9 cellular contexts compared by ENCODE assay signal in the genomic region with DNA sequence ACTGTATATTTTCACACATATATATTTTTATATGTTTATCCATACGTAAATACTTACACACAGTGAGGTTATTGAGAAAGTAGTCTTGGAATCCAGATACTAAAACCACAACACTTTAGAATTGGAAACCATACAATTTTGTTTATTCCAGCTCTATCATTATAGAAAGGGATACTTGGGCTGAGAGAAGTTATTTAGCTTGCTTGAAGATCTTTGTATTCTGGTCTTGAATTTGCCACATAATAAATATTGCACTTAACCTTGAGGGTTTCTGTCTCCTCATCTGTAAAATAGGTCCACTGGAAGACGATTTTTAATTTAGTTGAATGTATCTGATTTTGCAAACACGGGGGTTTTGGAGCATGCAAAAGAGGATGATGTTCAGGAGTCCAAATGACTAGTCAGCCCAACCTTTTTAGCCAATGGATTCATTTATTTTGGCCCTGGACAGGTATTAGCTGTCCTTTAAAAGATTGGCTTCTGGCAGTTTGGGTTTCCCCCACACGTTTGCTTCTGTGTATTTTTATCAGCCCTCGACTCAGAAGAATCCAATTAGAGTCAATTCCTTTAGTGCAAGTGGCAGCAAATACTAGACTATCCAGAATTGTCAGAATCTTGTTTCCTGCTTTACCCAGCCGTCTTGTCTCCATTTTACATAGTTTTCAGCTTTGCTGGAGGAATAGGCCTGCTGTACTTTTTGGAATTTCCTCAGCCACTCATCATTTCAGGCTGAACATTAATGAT.
DNase-seq lines count a peak whose midpoint lies in the region; ATAC-seq, FAIRE-seq and TF ChIP-seq lines count a peak whose summit lies in the region.
"Had no signal": no experiment of that assay in that cellular context is flagged by ENCODE, and none has a peak within 500 bp of the region (broad histone marks: within the 10 kb centered on the region; RNA-seq: fewer than 3 reads in every experiment).

No MANE protein-coding gene starts in this region.

- RAD21 ChIA-PET in GM12878 (lab: Charles Lee; ENCODE audit: unreplicated experiment): interaction anchor here (1.0 to 3.7 kb wide), 20 partner anchors 13 to 270 kb away, joined by 3 to 30 read pairs (median 4); a partner anchor contains a TSS

- peak overlapping the region; percentile 31 for H2AFZ ChIP-seq in GM12878 (ENCODE audit: control insufficient read depth, low read depth, low read length)

- H3K9me3 ChIP-seq in GM12878 (replicated peaks; ENCODE audit: control insufficient read depth, insufficient read depth, low read length) (no peaks in the 10 kb centered on the region), mucosa of rectum (ENCODE audit: control insufficient read depth in 2 of 2, low read length in 2 of 2) (no peaks in the 10 kb centered on the region)

- H3K4me3 ChIP-seq in GM12878 (peak overlapping the region; percentile 38; the same call in 1 of the 2 replicates), mucosa of rectum (ENCODE audit: low read length in 2 of 2) (no peak overlapping the region)

- peak; percentile 45 for ATAC-seq in GM12878
- ATAC-seq in HG02884 (IDR thresholded peaks at IDR 0.05; ENCODE audit: unreplicated experiment): no peak
- no peak for ATAC-seq in GM18519 (IDR thresholded peaks at IDR 0.05; ENCODE audit: low FRiP score, unreplicated experiment)

- no peak for FAIRE-seq in GM12878 (lab: Jason Lieb, UNC)

- H3K79me2 ChIP-seq in GM12878 (ENCODE audit: control insufficient read depth, insufficient read depth, low read length): peaks cover 2% of the 10 kb centered on the region; the same call in 1 of the 2 replicates

- no peaks in the 10 kb centered on the region for H3K36me3 Mint-ChIP-seq in CD14-positive monocyte

- TF ChIP-seq CTCF in CD14-positive monocyte (IDR thresholded peaks at IDR 0.05): no peak
- TF ChIP-seq CTCF in GM12878 (IDR thresholded peaks at IDR 0.05 in 2 of 3, conservative IDR thresholded peaks at IDR 0.05 in 1 of 3; ENCODE audit: control insufficient read depth in 2 of 3, extremely low read depth in 1 of 3, insufficient read depth in 1 of 3, low read depth in 3 of 3, low read length in 3 of 3): no peak

- H3K36me3 ChIP-seq in GM12878 (ENCODE audit: control insufficient read depth in 2 of 2, insufficient read depth in 2 of 2, low read length in 1 of 2): no peaks in the 10 kb centered on the region
- no peaks in the 10 kb centered on the region for H3K36me3 ChIP-seq in mucosa of rectum (ENCODE audit: control insufficient read depth in 2 of 2, insufficient read depth in 2 of 2, low read length in 2 of 2)

- in situ Hi-C loops in GM12878 (cut with MboI): no loop called here

- POLR2A ChIA-PET in GM12878 (lab: Charles Lee): interaction anchor here (0.8 to 3.4 kb wide), 6 partner anchors 30 to 174 kb away, joined by 3 to 20 read pairs (median 4); no protein-coding TSS in a partner anchor

- intact Hi-C loops in CD14-positive monocyte (cut with micrococcal nuclease): loop anchor here in 1 of 2 donors (5.0 kb wide), 1 partner anchor 34 kb away; no protein-coding TSS in a partner anchor
- intact Hi-C loops in GM12878 (cut with micrococcal nuclease; ENCODE audit: unreplicated experiment): loop anchor here (2.0 to 10.0 kb wide), 5 partner anchors 33 to 409 kb away; no protein-coding TSS in a partner anchor

- H3K4me1 ChIP-seq in GM12878 (ENCODE audit: control insufficient read depth, insufficient read depth, low read length) (peaks cover 63% of the 10 kb centered on the region), mucosa of rectum (ENCODE audit: control insufficient read depth in 2 of 2, insufficient read depth in 2 of 2, low read length in 2 of 2) (peaks cover 24 to 34% of the 10 kb centered on the region in 2 donors)

- peak overlapping the region in 1 of 2 donors; percentile 19 for H3K4me3 Mint-ChIP-seq in CD14-positive monocyte
- H3K4me3 Mint-ChIP-seq: nephron progenitor cell had no signal

- TF ChIP-seq EP300 in GM12878 (IDR thresholded peaks at IDR 0.05; ENCODE audit: borderline replicate concordance in 1 of 2, control insufficient read depth in 1 of 2, low read depth in 2 of 2, low read length in 2 of 2): no peak

- TF ChIP-seq RAD21 in GM12878 (IDR thresholded peaks at IDR 0.05; ENCODE audit: insufficient read depth, low read depth, low read length): 0 out of 2 replicates have a peak, but pooled peaks have one; percentile 2

- TF ChIP-seq POLR2A in GM12878 (IDR thresholded peaks at IDR 0.05; ENCODE audit: low read depth, low read length): no peak

- no peaks in the 10 kb centered on the region for H3K27me3 Mint-ChIP-seq in CD14-positive monocyte (ENCODE audit: low read depth in 3 of 3)

- BruUV-seq in GM12878 (replicated peaks; lab: Mats Ljungman, UMichigan): no TSS peak

- no peaks in the 10 kb centered on the region for H3K27me3 ChIP-seq in GM12878 (replicated peaks in 1 of 2; ENCODE audit: control insufficient read depth in 2 of 2, insufficient read depth in 2 of 2, low read length in 1 of 2)
- H3K27me3 ChIP-seq in mucosa of rectum (ENCODE audit: control insufficient read depth in 2 of 2, insufficient read depth in 2 of 2, low read length in 2 of 2): no peaks in the 10 kb centered on the region

- SMC1A ChIA-PET in GM12878 (lab: Charles Lee; ENCODE audit: uncharacterized antibody, unreplicated experiment): interaction anchor here (0.6 to 12.4 kb wide), 22 partner anchors 11 to 284 kb away, joined by 3 to 149 read pairs (median 6); no protein-coding TSS in a partner anchor

- H3K27ac Mint-ChIP-seq in CD14-positive monocyte: peak overlapping the region; percentile 88 to 94 (median 92)
- H3K27ac Mint-ChIP-seq: nephron progenitor cell had no signal

- 2% methylated on average over 6 of the region's 6 CpGs for WGBS in GM12878 (ENCODE audit: insufficient coverage, insufficient replicate concordance, low lambda C conversion rate, missing lambda C conversion rate)

- DNase-seq in CD14-positive monocyte (ENCODE audit: low spot score) (no peak), HT-29 (ENCODE audit: low spot score) (peak; percentile 17), GM12878 (ENCODE audit: low read depth, low spot score) (no peak), NCI-H2081 treated with DMSO at 0.1 percent for 48 hours (lab: John Stamatoyannopoulos, UW) (no peak), SKM-1 (lab: John Stamatoyannopoulos, UW; ENCODE audit: unreplicated experiment) (no peak)
- DNase-seq: nephron progenitor cell had no signal

- peak overlapping the region; percentile 31 for H3K9ac ChIP-seq in GM12878 (ENCODE audit: control insufficient read depth, insufficient read depth, low read length)
- no peak overlapping the region for H3K9ac ChIP-seq in mucosa of rectum (ENCODE audit: low read depth in 1 of 2, low read length in 2 of 2)

- no peaks in the 10 kb centered on the region for H4K20me1 ChIP-seq in GM12878 (ENCODE audit: control insufficient read depth, insufficient read depth)

- H3K27ac ChIP-seq in GM12878 (ENCODE audit: control insufficient read depth, insufficient read depth) (peak overlapping the region; percentile 99), mucosa of rectum (ENCODE audit: low read depth in 2 of 2, low read length in 2 of 2) (peak overlapping the region; percentile 2 to 49)

- H3K4me1 Mint-ChIP-seq in CD14-positive monocyte: peaks cover 82% of the 10 kb centered on the region

- H3K4me2 ChIP-seq in GM12878 (ENCODE audit: control insufficient read depth, insufficient read depth): peak overlapping the region; percentile 17

- H3K9me3 Mint-ChIP-seq in CD14-positive monocyte: no peaks in the 10 kb centered on the region
- H3K9me3 Mint-ChIP-seq: nephron progenitor cell had no signal

- CTCF ChIA-PET in GM12878 (lab: Yijun Ruan, JAX): interaction anchor here (0.6 to 2.0 kb wide), 3 partner anchors 43 to 95 kb away, joined by 3 to 4 read pairs (median 3); no protein-coding TSS in a partner anchor

TF ChIP-seq in GM12878, 131 proteins besides CTCF, POLR2A, EP300 and RAD21 (continues in another document):
- TF ChIP-seq BCL11A (IDR thresholded peaks at IDR 0.05; ENCODE audit: low read depth, low read length): no peak
- no peak for TF ChIP-seq SREBF2 (IDR thresholded peaks at IDR 0.05; ENCODE audit: low read length)
- 0 out of 4 replicates have a peak, but pooled peaks have one; percentile 9 to 14 for TF ChIP-seq BHLHE40 (IDR thresholded peaks at IDR 0.05; ENCODE audit: borderline replicate concordance in 1 of 2, low read depth in 2 of 2, low read length in 1 of 2)
- TF ChIP-seq CBX5 (IDR thresholded peaks at IDR 0.05; ENCODE audit: low read depth): no peak
- no peak; the same call in 1 of the 2 replicates for TF ChIP-seq RB1 (IDR thresholded peaks at IDR 0.05; ENCODE audit: borderline replicate concordance)
- TF ChIP-seq, protein P1, sequence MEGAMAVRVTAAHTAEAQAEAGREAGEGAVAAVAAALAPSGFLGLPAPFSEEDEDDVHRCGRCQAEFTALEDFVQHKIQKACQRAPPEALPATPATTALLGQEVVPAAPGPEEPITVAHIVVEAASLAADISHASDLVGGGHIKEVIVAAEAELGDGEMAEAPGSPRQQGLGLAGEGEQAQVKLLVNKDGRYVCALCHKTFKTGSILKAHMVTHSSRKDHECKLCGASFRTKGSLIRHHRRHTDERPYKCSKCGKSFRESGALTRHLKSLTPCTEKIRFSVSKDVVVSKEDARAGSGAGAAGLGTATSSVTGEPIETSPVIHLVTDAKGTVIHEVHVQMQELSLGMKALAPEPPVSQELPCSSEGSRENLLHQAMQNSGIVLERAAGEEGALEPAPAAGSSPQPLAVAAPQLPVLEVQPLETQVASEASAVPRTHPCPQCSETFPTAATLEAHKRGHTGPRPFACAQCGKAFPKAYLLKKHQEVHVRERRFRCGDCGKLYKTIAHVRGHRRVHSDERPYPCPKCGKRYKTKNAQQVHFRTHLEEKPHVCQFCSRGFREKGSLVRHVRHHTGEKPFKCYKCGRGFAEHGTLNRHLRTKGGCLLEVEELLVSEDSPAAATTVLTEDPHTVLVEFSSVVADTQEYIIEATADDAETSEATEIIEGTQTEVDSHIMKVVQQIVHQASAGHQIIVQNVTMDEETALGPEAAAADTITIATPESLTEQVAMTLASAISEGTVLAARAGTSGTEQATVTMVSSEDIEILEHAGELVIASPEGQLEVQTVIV (IDR thresholded peaks at IDR 0.05; ENCODE audit: borderline replicate concordance, partially characterized antibody): no peak
- TF ChIP-seq HDAC2 (IDR thresholded peaks at IDR 0.05): no peak
- no peak for TF ChIP-seq FOXK2 (IDR thresholded peaks at IDR 0.05)
- TF ChIP-seq, protein P2, sequence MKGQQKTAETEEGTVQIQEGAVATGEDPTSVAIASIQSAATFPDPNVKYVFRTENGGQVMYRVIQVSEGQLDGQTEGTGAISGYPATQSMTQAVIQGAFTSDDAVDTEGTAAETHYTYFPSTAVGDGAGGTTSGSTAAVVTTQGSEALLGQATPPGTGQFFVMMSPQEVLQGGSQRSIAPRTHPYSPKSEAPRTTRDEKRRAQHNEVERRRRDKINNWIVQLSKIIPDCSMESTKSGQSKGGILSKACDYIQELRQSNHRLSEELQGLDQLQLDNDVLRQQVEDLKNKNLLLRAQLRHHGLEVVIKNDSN (IDR thresholded peaks at IDR 0.05; ENCODE audit: borderline replicate concordance, extremely low read length, insufficient read depth, low read depth, low read length): no peak
- no peak for TF ChIP-seq ASH2L (IDR thresholded peaks at IDR 0.05; ENCODE audit: borderline replicate concordance, low read depth)
- no peak for TF ChIP-seq MEF2B (IDR thresholded peaks at IDR 0.05; ENCODE audit: partially characterized antibody, poor library complexity, severe bottlenecking)
